Comparison of ENCODE assay signal across 1 cellular context in the genomic region with DNA sequence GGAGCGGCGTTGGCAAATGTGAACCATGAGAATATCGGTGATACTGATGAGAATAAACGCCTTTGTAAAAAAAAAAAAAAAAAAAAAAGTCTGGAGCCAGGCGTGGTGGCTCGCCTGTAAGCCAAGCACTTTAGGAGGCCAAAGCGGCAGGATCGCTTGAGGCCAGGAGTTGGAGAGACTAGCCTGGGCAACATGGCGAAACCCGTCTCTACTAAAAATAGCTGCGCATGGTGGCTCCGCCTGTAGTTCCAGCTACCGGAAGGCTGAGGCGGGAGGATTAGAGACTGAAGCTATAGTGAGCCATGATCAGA.
A peak's percentile ranks its signal among the peaks of the same experiment; 100 is the strongest.
TF ChIP-seq lines count a peak whose summit lies in the region.

No MANE protein-coding gene starts in this region.

TF ChIP-seq in GM12878, 131 proteins besides CTCF, POLR2A, EP300 and RAD21:
- TF ChIP-seq ZZZ3 (IDR thresholded peaks at IDR 0.05; ENCODE audit: control insufficient read depth, insufficient read length, low read depth), result no peak
- TF ChIP-seq YY1 (IDR thresholded peaks at IDR 0.05; ENCODE audit: low read depth, low read length), result peak; percentile 87
- TF ChIP-seq PAX8 (IDR thresholded peaks at IDR 0.05), result peak; percentile 71
